In genomic region chr22:41444360-41445170, GRCh38 we compare ENCODE assay signal across 8 cellular contexts. TPM values are rescaled to one million over a fixed set of nuclear protein-coding genes. Genes with fewer than 3 reads are reported as not detected.
DNase-seq lines count a peak whose midpoint lies in the region; ATAC-seq and TF ChIP-seq lines count a peak whose summit lies in the region.

No MANE protein-coding gene starts in this region.

- H3K4me3 ChIP-seq in Karpas-422 (ENCODE audit: low read length) = peak overlapping the region; percentile 97
- peak overlapping the region; percentile 81 to 98 (median 96) for H3K4me3 ChIP-seq in fibroblast of lung (replicated peaks in 1 of 4; ENCODE audit: control extremely low read depth in 1 of 4, insufficient read depth in 1 of 4, low read depth in 3 of 4, low read length in 4 of 4)

- intact Hi-C loops in activated T-helper 2 cell treated with anti-CD3 and anti-CD28 coated beads, Interferon-gamma antibody, Interleukin-2, Interleukin-4, amounts not matched to agents 10 μg/mL and 5 μg/mL and 100 μg/mL, durations not matched to agents 14 hours and 24 hours and 36 hours (cut with micrococcal nuclease) = loop anchor here (1.0 to 10.0 kb wide), 4 partner anchors 25 to 240 kb away; partner anchors contain the start of genes ACO2, DESI1, L3MBTL2 and XRCC6

- CTCF ChIA-PET in RWPE1 (lab: Yijun Ruan, JAX) = no interaction called here

- H3K27ac ChIP-seq in Karpas-422 (ENCODE audit: low read length) = peak overlapping the region; percentile 96
- peak overlapping the region; percentile 96 for H3K27ac ChIP-seq in RWPE1
- H3K27ac ChIP-seq in fibroblast of lung (ENCODE audit: insufficient read depth, low read length) = peak overlapping the region; percentile 98

- H4K20me1 ChIP-seq in Karpas-422 (ENCODE audit: insufficient read depth, low read depth, low read length) (peaks cover 15% of the 10 kb centered on the region), fibroblast of lung (ENCODE audit: control insufficient read depth, extremely low read depth, insufficient read depth, low read length) (peaks cover 3% of the 10 kb centered on the region)

- H2AFZ ChIP-seq in Karpas-422 (ENCODE audit: low read length) (no peak overlapping the region), fibroblast of lung (ENCODE audit: low read length) (peak overlapping the region; percentile 57)

- TF ChIP-seq CTCF in RWPE1 (conservative IDR thresholded peaks at IDR 0.05; ENCODE audit: low read depth) = no peak
- TF ChIP-seq CTCF in fibroblast of lung (conservative IDR thresholded peaks at IDR 0.05 in 1 of 2, IDR thresholded peaks at IDR 0.05 in 1 of 2; ENCODE audit: low read depth in 1 of 2, low read length in 2 of 2) = no peak

- H3K36me3 ChIP-seq in Karpas-422 (ENCODE audit: insufficient read depth, low read length) (peaks cover 18% of the 10 kb centered on the region), fibroblast of lung (ENCODE audit: control insufficient read depth, insufficient read depth, low read length) (peaks cover 4% of the 10 kb centered on the region)

- H3K9me2 ChIP-seq in Karpas-422 (replicated peaks; ENCODE audit: insufficient read depth, low read length) = no peaks in the 10 kb centered on the region

- H3K9me3 Mint-ChIP-seq in activated T-helper 2 cell treated with anti-CD3 and anti-CD28 coated beads, Interferon-gamma antibody, Interleukin-2, Interleukin-4, amounts not matched to agents 10 μg/mL and 5 μg/mL and 100 μg/mL, durations not matched to agents 14 hours and 24 hours and 36 hours = no peaks in the 10 kb centered on the region
- H3K9me3 Mint-ChIP-seq in naive B cell = no peaks in the 10 kb centered on the region

- DNase-seq in DMS53 treated with DMSO at 0.1 percent for 48 hours (lab: John Stamatoyannopoulos, UW; ENCODE audit: unreplicated experiment) (peak; percentile 84), Karpas-422 (peak; percentile 94), RWPE1 (ENCODE audit: low spot score) (peak; percentile 78), fibroblast of lung (ENCODE audit: low read depth in 2 of 2) (peak; percentile 97), naive B cell (peak; percentile 79)
- peak; percentile 83 for DNase-seq in activated T-helper 2 cell treated with anti-CD3 and anti-CD28 coated beads, Interferon-gamma antibody, Interleukin-2, Interleukin-4, amounts not matched to agents 10 μg/mL and 5 μg/mL and 100 μg/mL, durations not matched to agents 14 hours and 24 hours and 36 hours (ENCODE audit: low spot score)
- DNase-seq in stimulated activated CD8-positive, alpha-beta memory T cell treated with anti-CD3 and anti-CD28 coated beads, Interleukin-7, amount 100 ng/mL, for 48 hours (ENCODE audit: extremely low read depth in 1 of 2, low read depth in 1 of 2) = peak; percentile 81 to 91

- H3K79me2 ChIP-seq in Karpas-422 (ENCODE audit: low read length) (peaks cover 66% of the 10 kb centered on the region), fibroblast of lung (ENCODE audit: control insufficient read depth, insufficient read depth, low read length) (peaks cover 67% of the 10 kb centered on the region)

- ATAC-seq in GM21737 (IDR thresholded peaks at IDR 0.05; ENCODE audit: unreplicated experiment) (peak; percentile 46), naive B cell (ENCODE audit: low read depth in 2 of 2) (peak; percentile 36 to 42)

- no peaks in the 10 kb centered on the region for H3K27me3 Mint-ChIP-seq in activated T-helper 2 cell treated with anti-CD3 and anti-CD28 coated beads, Interferon-gamma antibody, Interleukin-2, Interleukin-4, amounts not matched to agents 10 μg/mL and 5 μg/mL and 100 μg/mL, durations not matched to agents 14 hours and 24 hours and 36 hours (ENCODE audit: low read depth)
- H3K27me3 Mint-ChIP-seq in naive B cell = no peaks in the 10 kb centered on the region

- H3K4me1 Mint-ChIP-seq in activated T-helper 2 cell treated with anti-CD3 and anti-CD28 coated beads, Interferon-gamma antibody, Interleukin-2, Interleukin-4, amounts not matched to agents 10 μg/mL and 5 μg/mL and 100 μg/mL, durations not matched to agents 14 hours and 24 hours and 36 hours (ENCODE audit: low read depth) = peaks cover 13% of the 10 kb centered on the region
- H3K4me1 Mint-ChIP-seq in naive B cell = peaks cover 33 to 54% (median 47%) of the 10 kb centered on the region in 3 donors

- H3K4me1 ChIP-seq in Karpas-422 (ENCODE audit: low read length) = peaks cover 40% of the 10 kb centered on the region
- no peaks in the 10 kb centered on the region for H3K4me1 ChIP-seq in fibroblast of lung (ENCODE audit: control insufficient read depth, extremely low read depth, insufficient read depth, low read length)

- H3K9ac ChIP-seq in Karpas-422 (ENCODE audit: low read length) = peak overlapping the region; percentile 96
- peak overlapping the region; percentile 90 for H3K9ac ChIP-seq in fibroblast of lung (ENCODE audit: insufficient read depth, low read length)

- H3K4me3 Mint-ChIP-seq in activated T-helper 2 cell treated with anti-CD3 and anti-CD28 coated beads, Interferon-gamma antibody, Interleukin-2, Interleukin-4, amounts not matched to agents 10 μg/mL and 5 μg/mL and 100 μg/mL, durations not matched to agents 14 hours and 24 hours and 36 hours (ENCODE audit: low read depth) = peak overlapping the region; percentile 96
- H3K4me3 Mint-ChIP-seq in naive B cell = peak overlapping the region; percentile 84 to 100 (median 93)

- H3K36me3 Mint-ChIP-seq in activated T-helper 2 cell treated with anti-CD3 and anti-CD28 coated beads, Interferon-gamma antibody, Interleukin-2, Interleukin-4, amounts not matched to agents 10 μg/mL and 5 μg/mL and 100 μg/mL, durations not matched to agents 14 hours and 24 hours and 36 hours (ENCODE audit: low read depth) = peaks cover 25% of the 10 kb centered on the region
- no peaks in the 10 kb centered on the region for H3K36me3 Mint-ChIP-seq in naive B cell

- H3K4me2 ChIP-seq in Karpas-422 (ENCODE audit: low read depth, low read length, poor library complexity, severe bottlenecking) (peak overlapping the region; percentile 92), fibroblast of lung (ENCODE audit: extremely low read depth, insufficient read depth, low read length) (peak overlapping the region; percentile 88)

- H3K27ac Mint-ChIP-seq in activated T-helper 2 cell treated with anti-CD3 and anti-CD28 coated beads, Interferon-gamma antibody, Interleukin-2, Interleukin-4, amounts not matched to agents 10 μg/mL and 5 μg/mL and 100 μg/mL, durations not matched to agents 14 hours and 24 hours and 36 hours = peak overlapping the region; percentile 89
- peak overlapping the region; percentile 93 to 99 (median 96) for H3K27ac Mint-ChIP-seq in naive B cell

- H3K27me3 ChIP-seq in Karpas-422 (ENCODE audit: low read length) (no peaks in the 10 kb centered on the region), fibroblast of lung (ENCODE audit: control insufficient read depth, insufficient read depth, low read length) (no peaks in the 10 kb centered on the region)

- POLR2A ChIA-PET in RWPE1 (lab: Yijun Ruan, JAX; ENCODE audit: low non-redundant PET) = interaction anchor here (0.7 kb wide), 1 partner anchor 24 kb away, joined by 3 read pairs; the partner anchor contains the start of gene PHF5A

- H3K9me3 ChIP-seq in Karpas-422 (ENCODE audit: low read length) (no peaks in the 10 kb centered on the region), fibroblast of lung (ENCODE audit: control insufficient read depth, insufficient read depth, low read depth, low read length) (no peaks in the 10 kb centered on the region)

RNA-seq across cellular contexts. Expression of gene TOB2, which starts 2.0 kb away (rescaled TPM):
- total RNA-seq in Karpas-422 (2014; rRNA removed; shearing (Covaris generic); ENCODE audit: low replicate concordance) = 43.7 and 46.8 TPM in 2 replicates
- 41.2 and 44.2 TPM in 2 replicates for total RNA-seq in activated T-helper 2 cell treated with anti-CD3 and anti-CD28 coated beads, Interferon-gamma antibody, Interleukin-2, Interleukin-4, amounts not matched to agents 10 μg/mL and 5 μg/mL and 100 μg/mL, durations not matched to agents 14 hours and 24 hours and 36 hours
- total RNA-seq in fibroblast of lung = 19.5 and 20.6 TPM in 2 replicates
- polyA plus RNA-seq in fibroblast of lung (19.5 and 20.9 TPM in 2 replicates), naive B cell (ENCODE audit: low read depth in 6 of 6) (10 to 100 TPM; 14.0 to 24.0 (median 22.2) TPM)
- polyA plus RNA-seq in fibroblast of lung (2012) = 25.6 and 32.7 TPM in 2 replicates
- 71.1 and 71.9 TPM in 2 replicates for polyA minus RNA-seq in fibroblast of lung (ENCODE audit: low replicate concordance)

RNA-seq across cellular contexts. Expression of gene PHF5A, which starts 23.9 kb away (rescaled TPM):
- 43.2 and 90.3 TPM in 2 replicates for total RNA-seq in Karpas-422 (2014; rRNA removed; shearing (Covaris generic); ENCODE audit: low replicate concordance)
- total RNA-seq in activated T-helper 2 cell treated with anti-CD3 and anti-CD28 coated beads, Interferon-gamma antibody, Interleukin-2, Interleukin-4, amounts not matched to agents 10 μg/mL and 5 μg/mL and 100 μg/mL, durations not matched to agents 14 hours and 24 hours and 36 hours = 72.1 and 74.3 TPM in 2 replicates
- total RNA-seq in fibroblast of lung = 63.3 and 64.2 TPM in 2 replicates
- 61.5 and 82.7 TPM in 2 replicates for polyA plus RNA-seq in fibroblast of lung
- polyA plus RNA-seq in fibroblast of lung (2012) = 41.9 and 53.4 TPM in 2 replicates
- polyA minus RNA-seq in fibroblast of lung (ENCODE audit: low replicate concordance) = 16.5 and 18.3 TPM in 2 replicates
- polyA plus RNA-seq in naive B cell (ENCODE audit: low read depth in 6 of 6) = 10 to 100 TPM; 20.5 to 34.2 (median 26.7) TPM

RNA-seq across cellular contexts. Expression of gene ACO2, which starts 24.4 kb away (rescaled TPM):
- total RNA-seq in Karpas-422 (2014; rRNA removed; shearing (Covaris generic); ENCODE audit: low replicate concordance) = 67.7 and 102 TPM in 2 replicates
- 94.1 and 96.1 TPM in 2 replicates for total RNA-seq in activated T-helper 2 cell treated with anti-CD3 and anti-CD28 coated beads, Interferon-gamma antibody, Interleukin-2, Interleukin-4, amounts not matched to agents 10 μg/mL and 5 μg/mL and 100 μg/mL, durations not matched to agents 14 hours and 24 hours and 36 hours
- total RNA-seq in fibroblast of lung = 60.4 and 80.3 TPM in 2 replicates
- polyA plus RNA-seq in fibroblast of lung (37.6 and 52.6 TPM in 2 replicates), naive B cell (ENCODE audit: low read depth in 6 of 6) (100 to 1,000 TPM in 3 of 6 donors, 10 to 100 TPM in 3; 88.9 to 124 (median 106) TPM)
- polyA plus RNA-seq in fibroblast of lung (2012) = 58.1 and 76.0 TPM in 2 replicates
- polyA minus RNA-seq in fibroblast of lung (ENCODE audit: low replicate concordance) = 145 and 147 TPM in 2 replicates

Comparison
In these comparisons a context has a peak if more than half of its experiments do, and no peak if none do; other contexts are left out.
1. Peak in every context shown above with its lines: DNase-seq, ATAC-seq, H3K4me3 ChIP-seq and H3K27ac ChIP-seq.